ENCODE assay signal across 2 cellular contexts in genomic region chr10:89550509-89550908, GRCh38.
TF ChIP-seq lines count a peak whose summit lies in the region.

No MANE protein-coding gene starts in this region.

TF ChIP-seq in Ishikawa, 13 proteins besides CTCF, POLR2A, EP300 and RAD21:
- peak; percentile 51 for TF ChIP-seq NFIC (IDR thresholded peaks at IDR 0.05)
- TF ChIP-seq TEAD4 (IDR thresholded peaks at IDR 0.05): no peak

TF ChIP-seq in HepG2, 621 proteins besides CTCF, POLR2A, EP300 and RAD21:
- TF ChIP-seq FUBP1 (CRISPR knock-in tag; IDR thresholded peaks at IDR 0.05; ENCODE audit: borderline replicate concordance): no peak
- no peak for TF ChIP-seq ZNF235 (CRISPR knock-in tag; IDR thresholded peaks at IDR 0.05; ENCODE audit: borderline replicate concordance)
- TF ChIP-seq ZNF18 (CRISPR knock-in tag; IDR thresholded peaks at IDR 0.05; ENCODE audit: insufficient replicate concordance): no peak
- no peak for TF ChIP-seq ZNF740 (CRISPR knock-in tag; IDR thresholded peaks at IDR 0.05)
- TF ChIP-seq ZBTB26 (CRISPR knock-in tag; IDR thresholded peaks at IDR 0.05; ENCODE audit: borderline replicate concordance): no peak
- TF ChIP-seq FOXP4 (CRISPR knock-in tag; IDR thresholded peaks at IDR 0.05): no peak
- no peak for TF ChIP-seq ZFP82 (CRISPR knock-in tag; IDR thresholded peaks at IDR 0.05; ENCODE audit: borderline replicate concordance)
- TF ChIP-seq ZNF737 (CRISPR knock-in tag; IDR thresholded peaks at IDR 0.05; ENCODE audit: borderline replicate concordance): no peak
- no peak for TF ChIP-seq JDP2 (CRISPR knock-in tag; IDR thresholded peaks at IDR 0.05; ENCODE audit: borderline replicate concordance)
- TF ChIP-seq HNRNPH1 (optimal IDR thresholded peaks at IDR 0.05; ENCODE audit: low read depth, low read length): no peak
- no peak for TF ChIP-seq TBP (CRISPR knock-in tag; IDR thresholded peaks at IDR 0.05)
- TF ChIP-seq TGIF2 (CRISPR knock-in tag; IDR thresholded peaks at IDR 0.05): no peak
- no peak for TF ChIP-seq ZNF660 (CRISPR knock-in tag; IDR thresholded peaks at IDR 0.05; ENCODE audit: borderline replicate concordance, low read depth)
- TF ChIP-seq MXD4 (CRISPR knock-in tag; IDR thresholded peaks at IDR 0.05): no peak
